In genomic region chr17:9050801-9051401, GRCh38 we compare ENCODE assay signal across 14 cellular contexts. TPM values are rescaled to one million over a fixed set of nuclear protein-coding genes. Genes with fewer than 3 reads are reported as not detected.
DNase-seq lines count a peak whose midpoint lies in the region; ATAC-seq, FAIRE-seq and TF ChIP-seq lines count a peak whose summit lies in the region.
"Had no signal": no experiment of that assay in that cellular context is flagged by ENCODE, and none has a peak within 500 bp of the region (broad histone marks: within the 10 kb centered on the region; RNA-seq: fewer than 3 reads in every experiment).

No MANE protein-coding gene starts in this region.

- DNase-seq in A549 (ENCODE audit: low read depth in 1 of 2, low spot score in 1 of 2) (peak; percentile 56 to 73), T47D (ENCODE audit: low read depth in 1 of 2, low spot score in 1 of 2) (peak; percentile 41 to 92), left lobe of liver (ENCODE audit: low spot score) (no peak), spleen (no peak), activated T-cell treated with anti-CD3 and anti-CD28 coated beads for 4 hours (no peak)
- DNase-seq: dermis blood vessel endothelial cell, DMS153, left cardiac atrium, NCI-H2029 treated with DMSO at 0.1 percent for 48 hours, T1000 had no signal

- no peak for FAIRE-seq in A549 (lab: Jason Lieb, UNC)

- H3K9ac ChIP-seq in HUES64 (ENCODE audit: low read depth, low read length) = no peak overlapping the region

- H3K27ac ChIP-seq in A549 = peak overlapping the region; percentile 32 to 47; a peak in 4 of 6 replicates
- peak overlapping the region; percentile 60 for H3K27ac ChIP-seq in HUES64 (ENCODE audit: low read depth, low read length)
- H3K27ac ChIP-seq in spleen = no peak overlapping the region

- no peak for TF ChIP-seq RAD21 in A549 (conservative IDR thresholded peaks at IDR 0.05 in 1 of 2, IDR thresholded peaks at IDR 0.05 in 1 of 2)

- H3K4me2 ChIP-seq in A549 = peak overlapping the region; percentile 55

- CTCF ChIA-PET in A549 (lab: Yijun Ruan, JAX) = interaction anchor here (0.9 to 1.3 kb wide), 4 partner anchors 11 to 53 kb away, joined by 3 to 6 read pairs (median 4); no protein-coding TSS in a partner anchor

- H3K27me3 ChIP-seq in HUES64 (ENCODE audit: insufficient read depth, low read length) (peaks cover 38% of the 10 kb centered on the region), spleen (replicated peaks in 1 of 7) (peaks cover 0 to 14% (median 0%) of the 10 kb centered on the region in 7 donors)

- peaks cover 5% of the 10 kb centered on the region; the same call in 1 of the 3 replicates for H3K9me3 ChIP-seq in A549
- peaks cover 6% of the 10 kb centered on the region; the same call in 1 of the 2 replicates for H3K9me3 ChIP-seq in HUES64 (ENCODE audit: insufficient read depth, low read depth, low read length)
- peaks cover 0 to 18% (median 13%) of the 10 kb centered on the region in 8 donors for H3K9me3 ChIP-seq in spleen

- intact Hi-C loops in spleen (cut with DNase I; ENCODE audit: low total_unique reads) = no loop called here

- no peak for TF ChIP-seq CTCF in A549 (IDR thresholded peaks at IDR 0.05)
- TF ChIP-seq CTCF in spleen (IDR thresholded peaks at IDR 0.05 in 8 of 11, conservative IDR thresholded peaks at IDR 0.05 in 3 of 11) = no peak

- TF ChIP-seq POLR2A in A549 (IDR thresholded peaks at IDR 0.05; ENCODE audit: low read length) (no peak), spleen (IDR thresholded peaks at IDR 0.05) (no peak)

- H3K36me3 ChIP-seq in HUES64 (ENCODE audit: insufficient read depth, low read length) (no peaks in the 10 kb centered on the region), spleen (no peaks in the 10 kb centered on the region)

- in situ Hi-C loops in T47D (cut with HindIII; ENCODE audit: low pct_unique_long_range_greater_than_20kb, low sequenced_read_pairs) = no loop called here

- peaks cover 13% of the 10 kb centered on the region for H3K4me1 ChIP-seq in A549
- H3K4me1 ChIP-seq in HUES64 (ENCODE audit: insufficient read depth, low read length) = peaks cover 40% of the 10 kb centered on the region
- H3K4me1 ChIP-seq in spleen = no peaks in the 10 kb centered on the region

- POLR2A ChIA-PET in A549 (lab: Yijun Ruan, JAX) = interaction anchor here (0.8 kb wide), 1 partner anchor 22 kb away, joined by 5 read pairs; no protein-coding TSS in a partner anchor

- peak; percentile 81 to 84; a peak in 5 of 6 replicates for ATAC-seq in A549
- peak; percentile 9 for ATAC-seq in left lobe of liver
- no peak for ATAC-seq in HG03439 (IDR thresholded peaks at IDR 0.05; ENCODE audit: unreplicated experiment)
- ATAC-seq in GM18498 (IDR thresholded peaks at IDR 0.05; ENCODE audit: unreplicated experiment) = no peak

- TF ChIP-seq EP300 in A549 (IDR thresholded peaks at IDR 0.05) = no peak

- 24% methylated on average over 8 of the region's 8 CpGs for WGBS in A549 (ENCODE audit: missing lambda C conversion rate)
- 53% methylated on average over 8 of the region's 8 CpGs for WGBS in HUES64
- 75 to 85% (median 84%) methylated on average over 8 of the region's 8 CpGs for WGBS in spleen, 5 donors

- H3K4me3 ChIP-seq in A549 (no peak overlapping the region), HUES64 (ENCODE audit: low read length) (no peak overlapping the region), spleen (no peak overlapping the region)

TF ChIP-seq in A549, 52 proteins besides CTCF, POLR2A, EP300 and RAD21:
- no peak for TF ChIP-seq KDM1A (IDR thresholded peaks at IDR 0.05; ENCODE audit: low read depth)
- no peak for TF ChIP-seq NR3C1 (IDR thresholded peaks at IDR 0.05)
- TF ChIP-seq ZNF302 (CRISPR knock-in tag; IDR thresholded peaks at IDR 0.05) = no peak
- no peak for TF ChIP-seq FOSL2 (IDR thresholded peaks at IDR 0.05)
- TF ChIP-seq FOSL2 (CRISPR knock-in tag; IDR thresholded peaks at IDR 0.05) = peak; percentile 25; the same call in 1 of the 2 replicates
- TF ChIP-seq CBX2 (IDR thresholded peaks at IDR 0.05; ENCODE audit: borderline replicate concordance, low read depth) = no peak
- no peak for TF ChIP-seq JUN (IDR thresholded peaks at IDR 0.05)
- peak; percentile 8 for TF ChIP-seq MAFK (IDR thresholded peaks at IDR 0.05; ENCODE audit: partially characterized antibody)
- no peak for TF ChIP-seq ZFP36 (IDR thresholded peaks at IDR 0.05; ENCODE audit: borderline replicate concordance, partially characterized antibody)
- no peak for TF ChIP-seq TP53 (CRISPR knock-in tag; IDR thresholded peaks at IDR 0.05)
- no peak for TF ChIP-seq RNF2 (IDR thresholded peaks at IDR 0.05; ENCODE audit: borderline replicate concordance, low read depth)
- TF ChIP-seq FOSB (CRISPR knock-in tag; IDR thresholded peaks at IDR 0.05) = no peak

RNA-seq across cellular contexts. Expression of gene NTN1, which starts 29.6 kb away (rescaled TPM):
- polyA plus RNA-seq in A549 (2011; rRNA removed) = 0.13 and 0.21 TPM in 2 replicates
- 0.09 and 0.18 TPM in 2 replicates for polyA plus RNA-seq in A549 (2012; cell fraction: cytosol; rRNA removed)
- polyA plus RNA-seq in A549 (2012; cell fraction: nucleus; rRNA removed) = 0.28 and 0.46 TPM in 2 replicates
- 0.12 to 0.20 TPM (median 0.17 TPM) in 3 replicates for polyA plus RNA-seq in A549 (2017; fragmentation: RNase III; extraction: RNeasy Plus Mini Kit Qiagen cat#74134 plus additional on column Dnase treatment)
- polyA minus RNA-seq in A549 (2011; rRNA and poly(A)+ RNA removed) = 0.10 and 0.12 TPM in 2 replicates
- polyA plus RNA-seq in HUES64 (2013, experiment 1 of 2) = 2.7 TPM
- polyA plus RNA-seq in HUES64 (2013, experiment 2 of 2) = 3.2 TPM
- 11.5 TPM for total RNA-seq in left lobe of liver
- under 1 TPM in 5 of 7 donors, not detected in 2; 0.17 to 0.43 (median 0.23) TPM for total RNA-seq in spleen
- under 1 TPM; 0.07 to 0.38 (median 0.14) TPM for polyA plus RNA-seq in spleen
- total RNA-seq: OCI-LY7 had no signal

Comparison
In these comparisons a context has a peak if more than half of its experiments do, and no peak if none do; other contexts are left out.
1. ATAC-seq: peak in A549 (2 of 2) and left lobe of liver (single experiment); none in HG03439 (single experiment) and GM18498 (single experiment).
2. DNase-seq: peak in A549 (2 of 2) and T47D (2 of 2); none in left lobe of liver (single experiment), spleen (single experiment) and activated T-cell treated with anti-CD3 and anti-CD28 coated beads for 4 hours (single experiment).
3. H3K27ac ChIP-seq: peak in A549 (2 of 2) and HUES64 (single experiment); none in spleen (0 of 8).